In genomic region chr7:105876091-105876963, GRCh38 we compare ENCODE assay signal across 8 cellular contexts. TPM values are rescaled to one million over a fixed set of nuclear protein-coding genes. Genes with fewer than 3 reads are reported as not detected.
DNase-seq lines count a peak whose midpoint lies in the region; ATAC-seq and TF ChIP-seq lines count a peak whose summit lies in the region.

Gene ATXN7L1, minus strand, starts transcription at chr7:105876599. Its CDS starts 41 bp downstream, at chr7:105876558.

- H3K4me1 ChIP-seq in Caco-2 (peaks cover 9% of the 10 kb centered on the region; the same call in 1 of the 2 replicates), Loucy (ENCODE audit: insufficient read depth, low read length, poor library complexity, severe bottlenecking) (peaks cover 14% of the 10 kb centered on the region)

- H3K4me3 ChIP-seq in Caco-2 (ENCODE audit: low read depth, low read length) (peak within 1 kb of the TSS; percentile 95), Loucy (ENCODE audit: low read length, poor library complexity, severe bottlenecking) (peak within 1 kb of the TSS; percentile 78)

- H3F3A ChIP-seq in Loucy (ENCODE audit: low read depth) = no peaks in the 10 kb centered on the region

- H3K36me3 ChIP-seq in Caco-2 (ENCODE audit: control insufficient read depth, insufficient read depth, low read length) = peaks cover 1% of the 10 kb centered on the region
- no peaks in the 10 kb centered on the region for H3K36me3 ChIP-seq in Loucy (ENCODE audit: insufficient read depth, low read length)

- peak within 1 kb of the TSS; percentile 78 for H3K4me2 ChIP-seq in Loucy (ENCODE audit: low read depth, low read length, poor library complexity, severe bottlenecking)

- BruUV-seq in Caco-2 (replicated peaks; lab: Mats Ljungman, UMichigan) = no TSS peak

- peak; percentile 92 for ATAC-seq in GM21737 (IDR thresholded peaks at IDR 0.05; ENCODE audit: unreplicated experiment)
- peak; percentile 84 for ATAC-seq in activated T-helper 17 cell treated with anti-CD3 and anti-CD28 coated beads, Interleukin-2, amount 50 U/mL, for 72 hours (replicated peaks)
- ATAC-seq in naive thymus-derived CD8-positive, alpha-beta T cell = peak; percentile 94 to 95
- ATAC-seq in stimulated activated memory B cell treated with anti-CD40 and anti-IgM and Interleukin-4, amounts not matched to agents 10 μg/mL and 1 μg/mL and 100 μg/mL, for 72 hours = peak; percentile 96

- H3K9me3 ChIP-seq in Caco-2 = no peaks in the 10 kb centered on the region
- H3K9me3 ChIP-seq in Loucy (ENCODE audit: insufficient read depth, low read depth, low read length) = no peaks in the 10 kb centered on the region

- peak; percentile 97 for DNase-seq in Caco-2
- peak; percentile 96 for DNase-seq in RWPE1 (ENCODE audit: low spot score)
- DNase-seq in fibroblast of peridontal ligament (ENCODE audit: extremely low read depth) = peak; percentile 98
- DNase-seq in naive thymus-derived CD8-positive, alpha-beta T cell = peak; percentile 76 to 96 (median 86)

- H2AFZ ChIP-seq in Loucy (ENCODE audit: low read length) = peak within 1 kb of the TSS; percentile 99

- peak within 1 kb of the TSS; percentile 99 for H3K27ac Mint-ChIP-seq in Caco-2 (ENCODE audit: unreplicated experiment)
- peak within 1 kb of the TSS; percentile 98 for H3K27ac Mint-ChIP-seq in activated T-helper 17 cell treated with anti-CD3 and anti-CD28 coated beads, Interleukin-2, amount 50 U/mL, for 72 hours
- peak within 1 kb of the TSS; percentile 87 to 98 (median 93) for H3K27ac Mint-ChIP-seq in naive thymus-derived CD8-positive, alpha-beta T cell
- H3K27ac Mint-ChIP-seq in stimulated activated memory B cell treated with anti-CD40 and anti-IgM and Interleukin-4, amounts not matched to agents 10 μg/mL and 1 μg/mL and 100 μg/mL, for 72 hours = peak within 1 kb of the TSS; percentile 85

- H3K4me3 Mint-ChIP-seq in Caco-2 (ENCODE audit: unreplicated experiment) = peak within 1 kb of the TSS; percentile 97
- H3K4me3 Mint-ChIP-seq in activated T-helper 17 cell treated with anti-CD3 and anti-CD28 coated beads, Interleukin-2, amount 50 U/mL, for 72 hours = peak within 1 kb of the TSS; percentile 98
- peak within 1 kb of the TSS; percentile 95 to 99 (median 98) for H3K4me3 Mint-ChIP-seq in naive thymus-derived CD8-positive, alpha-beta T cell
- H3K4me3 Mint-ChIP-seq in stimulated activated memory B cell treated with anti-CD40 and anti-IgM and Interleukin-4, amounts not matched to agents 10 μg/mL and 1 μg/mL and 100 μg/mL, for 72 hours = peak within 1 kb of the TSS; percentile 89

- H3K9ac ChIP-seq in Loucy (ENCODE audit: low read depth, low read length, poor library complexity, severe bottlenecking) = peak within 1 kb of the TSS; percentile 75

- H4K20me1 ChIP-seq in Loucy (ENCODE audit: insufficient read depth, low read length, poor library complexity, severe bottlenecking) = no peaks in the 10 kb centered on the region

- TF ChIP-seq CTCF in Caco-2 (IDR thresholded peaks at IDR 0.05; ENCODE audit: insufficient read depth in 1 of 2, low read depth in 1 of 2, low read length in 1 of 2, severe bottlenecking in 1 of 2, unreplicated experiment in 1 of 2) (peak; percentile 9 to 63), Loucy (conservative IDR thresholded peaks at IDR 0.05; ENCODE audit: low read length) (peak; percentile 14; the same call in 1 of the 2 replicates), RWPE1 (conservative IDR thresholded peaks at IDR 0.05; ENCODE audit: low read depth) (peak; percentile 99)

- peaks cover 7% of the 10 kb centered on the region for H3K36me3 Mint-ChIP-seq in Caco-2 (ENCODE audit: insufficient read depth, unreplicated experiment)
- no peaks in the 10 kb centered on the region for H3K36me3 Mint-ChIP-seq in activated T-helper 17 cell treated with anti-CD3 and anti-CD28 coated beads, Interleukin-2, amount 50 U/mL, for 72 hours (ENCODE audit: low read depth)
- H3K36me3 Mint-ChIP-seq in naive thymus-derived CD8-positive, alpha-beta T cell = peaks cover 0 to 5% (median 3%) of the 10 kb centered on the region in 3 donors
- H3K36me3 Mint-ChIP-seq in stimulated activated memory B cell treated with anti-CD40 and anti-IgM and Interleukin-4, amounts not matched to agents 10 μg/mL and 1 μg/mL and 100 μg/mL, for 72 hours = no peaks in the 10 kb centered on the region

- no peaks in the 10 kb centered on the region for H3K79me2 ChIP-seq in Loucy (ENCODE audit: insufficient read depth, low read length)

- H3K27me3 ChIP-seq in Caco-2 (replicated peaks; ENCODE audit: control insufficient read depth, insufficient read depth, low read length) = no peaks in the 10 kb centered on the region
- peaks cover 22% of the 10 kb centered on the region for H3K27me3 ChIP-seq in Loucy (ENCODE audit: insufficient read depth, low read length, poor library complexity, severe bottlenecking)

- peak within 1 kb of the TSS; percentile 80 for H3K27ac ChIP-seq in RWPE1

- POLR2A ChIA-PET in Caco-2 (lab: Charles Lee) (no interaction called here), RWPE1 (lab: Yijun Ruan, JAX; ENCODE audit: low non-redundant PET) (no interaction called here)
- POLR2A ChIA-PET in naive thymus-derived CD8-positive, alpha-beta T cell (lab: Charles Lee) = interaction anchor here (0.6 to 2.6 kb wide), 5 partner anchors 12 to 595 kb away, joined by 3 to 20 read pairs (median 4); no protein-coding TSS in a partner anchor

- H3K27me3 Mint-ChIP-seq in Caco-2 (ENCODE audit: insufficient read depth, unreplicated experiment) = no peaks in the 10 kb centered on the region
- peaks cover 6% of the 10 kb centered on the region for H3K27me3 Mint-ChIP-seq in activated T-helper 17 cell treated with anti-CD3 and anti-CD28 coated beads, Interleukin-2, amount 50 U/mL, for 72 hours
- no peaks in the 10 kb centered on the region for H3K27me3 Mint-ChIP-seq in naive thymus-derived CD8-positive, alpha-beta T cell
- no peaks in the 10 kb centered on the region for H3K27me3 Mint-ChIP-seq in stimulated activated memory B cell treated with anti-CD40 and anti-IgM and Interleukin-4, amounts not matched to agents 10 μg/mL and 1 μg/mL and 100 μg/mL, for 72 hours

- H3K4me1 Mint-ChIP-seq in Caco-2 (ENCODE audit: low read depth, unreplicated experiment) = peaks cover 15% of the 10 kb centered on the region
- H3K4me1 Mint-ChIP-seq in activated T-helper 17 cell treated with anti-CD3 and anti-CD28 coated beads, Interleukin-2, amount 50 U/mL, for 72 hours = peaks cover 45% of the 10 kb centered on the region
- peaks cover 29 to 54% (median 47%) of the 10 kb centered on the region in 4 donors for H3K4me1 Mint-ChIP-seq in naive thymus-derived CD8-positive, alpha-beta T cell
- peaks cover 27% of the 10 kb centered on the region for H3K4me1 Mint-ChIP-seq in stimulated activated memory B cell treated with anti-CD40 and anti-IgM and Interleukin-4, amounts not matched to agents 10 μg/mL and 1 μg/mL and 100 μg/mL, for 72 hours

- intact Hi-C loops in Caco-2 (cut with micrococcal nuclease; ENCODE audit: unreplicated experiment) = loop anchor here (1.0 to 5.0 kb wide), 3 partner anchors 111 to 224 kb away; no protein-coding TSS in a partner anchor

- CTCF ChIA-PET in Caco-2 (lab: Charles Lee) = interaction anchor here (0.8 to 1.5 kb wide), 6 partner anchors 10 to 224 kb away, joined by 3 to 6 read pairs (median 3); no protein-coding TSS in a partner anchor
- CTCF ChIA-PET in RWPE1 (lab: Yijun Ruan, JAX) = interaction anchor here (0.7 to 1.8 kb wide), 10 partner anchors 16 to 287 kb away, joined by 3 to 7 read pairs (median 3); no protein-coding TSS in a partner anchor

- H3K9me2 ChIP-seq in Loucy (replicated peaks; ENCODE audit: low read depth, low read length) = no peaks in the 10 kb centered on the region

- H3K9me3 Mint-ChIP-seq in Caco-2 (ENCODE audit: unreplicated experiment) = no peaks in the 10 kb centered on the region
- no peaks in the 10 kb centered on the region for H3K9me3 Mint-ChIP-seq in activated T-helper 17 cell treated with anti-CD3 and anti-CD28 coated beads, Interleukin-2, amount 50 U/mL, for 72 hours
- H3K9me3 Mint-ChIP-seq in naive thymus-derived CD8-positive, alpha-beta T cell = no peaks in the 10 kb centered on the region
- no peaks in the 10 kb centered on the region for H3K9me3 Mint-ChIP-seq in stimulated activated memory B cell treated with anti-CD40 and anti-IgM and Interleukin-4, amounts not matched to agents 10 μg/mL and 1 μg/mL and 100 μg/mL, for 72 hours

RNA-seq across cellular contexts. Expression of gene ATXN7L1, which starts in this region (rescaled TPM):
- total RNA-seq in Caco-2 (2022) = 14.1 and 18.2 TPM in 2 replicates
- total RNA-seq in activated T-helper 17 cell treated with anti-CD3 and anti-CD28 coated beads, Interleukin-2, amount 50 U/mL, for 72 hours = 10 to 100 TPM; 12.1 to 24.0 TPM
- total RNA-seq in naive thymus-derived CD8-positive, alpha-beta T cell = 10 to 100 TPM; 32.9 to 35.1 TPM
- 10 to 100 TPM in 2 of 3 donors, 1 to 10 TPM in 1; 6.7 to 12.7 (median 10.3) TPM for polyA plus RNA-seq in naive thymus-derived CD8-positive, alpha-beta T cell

Comparison
In these comparisons a context has a peak if more than half of its experiments do, and no peak if none do; other contexts are left out.
1. Peak in every context shown above with its lines: DNase-seq, ATAC-seq, H3K4me3 ChIP-seq and H3K27ac ChIP-seq.
2. CTCF ChIP-seq: peak in every context shown above with its lines; median percentile 99 in RWPE1; 36 in Caco-2; 14 in Loucy.